8 cellular contexts compared by ENCODE assay signal in the genomic region with DNA sequence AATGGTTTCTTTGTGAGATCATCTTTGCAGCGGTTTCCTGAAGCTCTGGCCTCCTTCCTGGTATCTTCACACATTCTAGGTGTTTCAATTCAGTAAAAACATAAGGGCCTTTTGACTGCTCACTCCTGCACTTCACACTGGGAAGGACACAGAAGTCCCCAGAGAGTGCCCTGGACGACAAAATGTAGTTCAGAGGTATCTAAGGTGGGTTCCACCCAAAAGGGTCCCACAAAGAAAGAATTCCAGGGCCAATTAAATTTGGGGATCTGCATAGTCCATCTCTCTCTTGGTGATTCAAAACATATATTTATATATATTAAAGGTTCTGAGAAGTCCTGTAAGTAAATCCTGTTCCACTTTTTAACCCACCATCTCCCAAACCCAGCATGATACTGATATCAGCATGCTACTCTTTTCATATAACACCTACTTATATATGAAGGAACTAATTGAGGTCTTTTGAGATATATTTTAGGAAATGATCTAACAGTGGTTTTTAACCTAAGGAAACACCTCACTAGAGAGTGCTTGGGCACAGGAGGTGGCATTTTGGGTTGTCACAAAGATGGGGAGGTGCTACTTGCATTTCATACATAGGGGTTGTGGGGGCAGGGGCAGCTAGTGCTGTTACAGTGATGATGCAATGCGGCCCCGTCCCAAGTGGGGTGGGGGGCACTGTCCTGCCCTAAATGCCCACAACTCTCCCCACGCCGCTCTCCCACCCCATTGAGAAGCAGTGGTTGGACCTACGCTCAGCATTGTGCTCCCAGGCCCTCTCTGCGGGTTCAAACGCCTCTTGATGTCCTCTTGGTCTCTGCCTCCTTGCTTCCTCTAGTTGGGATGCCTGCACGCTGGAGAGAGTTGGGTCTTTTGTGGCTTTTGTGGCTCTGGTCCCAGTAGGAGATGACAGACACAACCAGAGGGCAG.
DNase-seq lines count a peak whose midpoint lies in the region; ATAC-seq, FAIRE-seq and TF ChIP-seq lines count a peak whose summit lies in the region.

No MANE protein-coding gene starts in this region.

- peak; percentile 77 for FAIRE-seq in GM12892 (lab: Jason Lieb, UNC)
- FAIRE-seq in H1 (lab: Jason Lieb, UNC): no peak

- H2BK15ac ChIP-seq in H1 (ENCODE audit: low read length): peak overlapping the region; percentile 65; the same call in 1 of the 2 replicates

- no peak overlapping the region; the same call in 1 of the 2 replicates for H2AK5ac ChIP-seq in H1 (ENCODE audit: low read depth, low read length)

- POLR2A ChIA-PET in activated CD4-positive, alpha-beta T cell treated with anti-CD3 and anti-CD28 coated beads, Interleukin-2, amount 10 ng/mL, durations not matched to agents 7 days and 5 days (lab: Charles Lee): interaction anchor here (0.6 to 4.1 kb wide), 12 partner anchors 16 to 150 kb away, joined by 3 to 29 read pairs (median 4); a partner anchor contains a TSS
- POLR2A ChIA-PET in H1 (lab: Charles Lee; ENCODE audit: partially characterized antibody): interaction anchor here (1.0 to 1.4 kb wide), 2 partner anchors 110 to 141 kb away, joined by 3 to 6 read pairs; no protein-coding TSS in a partner anchor

- H3K9ac ChIP-seq in H1 (replicated peaks in 1 of 4; ENCODE audit: extremely low read depth in 1 of 4, low read depth in 3 of 4, low read length in 3 of 4) (no peak overlapping the region), rectal smooth muscle tissue (ENCODE audit: low read length) (peak overlapping the region; percentile 39)

- no peak for DNase-seq in GM12892 (ENCODE audit: insufficient read length)
- peak; percentile 84 for DNase-seq in activated CD4-positive, alpha-beta T cell treated with anti-CD3 and anti-CD28 coated beads, Interleukin-2, amount 10 ng/mL, durations not matched to agents 7 days and 5 days
- DNase-seq in H1 (ENCODE audit: low read depth in 1 of 2, low spot score in 2 of 2): no peak
- no peak for DNase-seq in NCI-H2081 (lab: John Stamatoyannopoulos, UW)
- DNase-seq in NCI-H345 (lab: John Stamatoyannopoulos, UW): no peak
- no peak for DNase-seq in kidney glomerular epithelial cell (lab: John Stamatoyannopoulos, UW)

- no peak overlapping the region for H3K23ac ChIP-seq in H1 (ENCODE audit: insufficient read length)

- CTCF ChIA-PET in activated CD4-positive, alpha-beta T cell treated with anti-CD3 and anti-CD28 coated beads, Interleukin-2, amount 10 ng/mL, durations not matched to agents 7 days and 5 days (lab: Charles Lee): interaction anchor here (0.7 to 6.6 kb wide), 15 partner anchors 11 to 150 kb away, joined by 3 to 55 read pairs (median 6); a partner anchor contains a TSS
- CTCF ChIA-PET in H1 (lab: Charles Lee; ENCODE audit: partially characterized antibody): interaction anchor here (0.8 to 1.2 kb wide), 2 partner anchors 16 to 138 kb away, joined by 3 to 4 read pairs; no protein-coding TSS in a partner anchor

- H3K27ac Mint-ChIP-seq in activated CD4-positive, alpha-beta T cell treated with anti-CD3 and anti-CD28 coated beads, Interleukin-2, amount 10 ng/mL, durations not matched to agents 7 days and 5 days: peak overlapping the region; percentile 97

- peak overlapping the region; percentile 72 for H3K4me3 Mint-ChIP-seq in activated CD4-positive, alpha-beta T cell treated with anti-CD3 and anti-CD28 coated beads, Interleukin-2, amount 10 ng/mL, durations not matched to agents 7 days and 5 days

- H3K79me2 ChIP-seq in H1 (ENCODE audit: control insufficient read depth in 1 of 2, insufficient read depth in 2 of 2, low read length in 2 of 2): no peaks in the 10 kb centered on the region

- no peak overlapping the region for H4K91ac ChIP-seq in H1 (replicated peaks; ENCODE audit: insufficient read length, low read length)

- H3K4me1 ChIP-seq in H1 (replicated peaks in 1 of 4; ENCODE audit: control insufficient read depth in 3 of 4, insufficient read depth in 4 of 4, low read length in 3 of 4): peaks cover 12 to 23% (median 18%) of the 10 kb centered on the region in 4 experiments; a peak in 5 of 7 replicates
- H3K4me1 ChIP-seq in rectal smooth muscle tissue (ENCODE audit: control insufficient read depth, insufficient read depth, low read length): peaks cover 18% of the 10 kb centered on the region

- H3K4me3 ChIP-seq in H1 (ENCODE audit: extremely low read depth in 1 of 4, insufficient read depth in 2 of 4, low read depth in 3 of 4, low read length in 4 of 4): peak overlapping the region in 1 of 4 experiments; percentile 61; a peak in 1 of 8 replicates
- peak overlapping the region; percentile 67 for H3K4me3 ChIP-seq in rectal smooth muscle tissue (ENCODE audit: low read length)

- peaks cover 4% of the 10 kb centered on the region; the same call in 1 of the 2 replicates for H3K23me2 ChIP-seq in H1 (ENCODE audit: low read depth, low read length)

- H3K4me1 Mint-ChIP-seq in activated CD4-positive, alpha-beta T cell treated with anti-CD3 and anti-CD28 coated beads, Interleukin-2, amount 10 ng/mL, durations not matched to agents 7 days and 5 days: peaks cover 80% of the 10 kb centered on the region

- H3K27ac ChIP-seq in H1 (ENCODE audit: low read depth, low read length) (no peak overlapping the region), rectal smooth muscle tissue (ENCODE audit: low read depth, low read length) (peak overlapping the region; percentile 74)

- no peaks in the 10 kb centered on the region for H3K36me3 ChIP-seq in H1 (ENCODE audit: control insufficient read depth in 2 of 4, insufficient read depth in 4 of 4, low read length in 3 of 4)
- H3K36me3 ChIP-seq in rectal smooth muscle tissue (ENCODE audit: control insufficient read depth, insufficient read depth, low read length): no peaks in the 10 kb centered on the region

- H3K27me3 ChIP-seq in H1 (replicated peaks in 1 of 4; ENCODE audit: control insufficient read depth in 3 of 4, extremely low read depth in 1 of 4, insufficient read depth in 3 of 4, low read length in 3 of 4) (peaks cover 0 to 25% (median 17%) of the 10 kb centered on the region in 4 experiments; a peak in 6 of 7 replicates), rectal smooth muscle tissue (ENCODE audit: control insufficient read depth, insufficient read depth, low read length) (no peaks in the 10 kb centered on the region)

- H3K27me3 Mint-ChIP-seq in activated CD4-positive, alpha-beta T cell treated with anti-CD3 and anti-CD28 coated beads, Interleukin-2, amount 10 ng/mL, durations not matched to agents 7 days and 5 days: no peaks in the 10 kb centered on the region

- no peak overlapping the region for H4K8ac ChIP-seq in H1 (ENCODE audit: extremely low read depth, insufficient read depth, low read length)

- H2BK120ac ChIP-seq in H1 (replicated peaks; ENCODE audit: low read depth, low read length): no peak overlapping the region

- no peaks in the 10 kb centered on the region for H3K9me3 ChIP-seq in H1 (ENCODE audit: insufficient read depth in 2 of 2, low read depth in 1 of 2, low read length in 1 of 2)

- H2BK12ac ChIP-seq in H1 (ENCODE audit: low read depth, low read length): peak overlapping the region; percentile 96

- TF ChIP-seq CTCF in H1 (IDR thresholded peaks at IDR 0.05; ENCODE audit: control extremely low read depth in 1 of 3, insufficient read depth in 1 of 3, low read depth in 1 of 3, low read length in 3 of 3): no peak

- H2BK5ac ChIP-seq in H1 (ENCODE audit: low read depth, low read length): no peak overlapping the region

- H2BK20ac ChIP-seq in H1 (ENCODE audit: low read length): peak overlapping the region; percentile 3; the same call in 1 of the 2 replicates

- 93% methylated on average over 10 of the region's 10 CpGs; no CpG with 5 or more reads in 1 of the 2 experiments for WGBS in H1 (ENCODE audit: extremely low coverage in 1 of 2, insufficient coverage in 1 of 2, insufficient read length in 1 of 2, insufficient replicate concordance in 2 of 2, low coverage in 1 of 2, low lambda C conversion rate in 2 of 2, missing lambda C conversion rate in 1 of 2), 2 experiments

- peak overlapping the region; percentile 58 to 72; a peak in 3 of 4 replicates for H3K4me2 ChIP-seq in H1 (ENCODE audit: insufficient read depth in 1 of 2, low read depth in 2 of 2, low read length in 2 of 2)

- H3K79me1 ChIP-seq in H1 (ENCODE audit: low read depth, low read length): no peaks in the 10 kb centered on the region

- no peak overlapping the region for H4K5ac ChIP-seq in H1 (ENCODE audit: insufficient read length, low read depth, low read length)

- ATAC-seq in HG03460 (IDR thresholded peaks at IDR 0.05; ENCODE audit: unreplicated experiment): peak; percentile 30

- no peak overlapping the region for H3K4ac ChIP-seq in H1 (replicated peaks; ENCODE audit: insufficient read length, low read depth, low read length)

- H2AFZ ChIP-seq in H1 (ENCODE audit: low read length): no peak overlapping the region

- H3K9me3 Mint-ChIP-seq in activated CD4-positive, alpha-beta T cell treated with anti-CD3 and anti-CD28 coated beads, Interleukin-2, amount 10 ng/mL, durations not matched to agents 7 days and 5 days: no peaks in the 10 kb centered on the region

- TF ChIP-seq RAD21 in H1 (IDR thresholded peaks at IDR 0.05 in 1 of 2, conservative IDR thresholded peaks at IDR 0.05 in 1 of 2; ENCODE audit: low read depth in 2 of 2, low read length in 2 of 2): no peak

- no peak for TF ChIP-seq EP300 in H1 (IDR thresholded peaks at IDR 0.05; ENCODE audit: borderline replicate concordance in 1 of 2, low read depth in 2 of 2, low read length in 2 of 2)

- no peaks in the 10 kb centered on the region for H4K20me1 ChIP-seq in H1 (replicated peaks in 1 of 2; ENCODE audit: control insufficient read depth in 1 of 2, insufficient read depth in 2 of 2, low read length in 2 of 2)

- H3K14ac ChIP-seq in H1 (ENCODE audit: insufficient read length): no peak overlapping the region

- no peak overlapping the region for H3K18ac ChIP-seq in H1 (ENCODE audit: extremely low read depth, low read length)

- peaks cover 13% of the 10 kb centered on the region for H3K36me3 Mint-ChIP-seq in activated CD4-positive, alpha-beta T cell treated with anti-CD3 and anti-CD28 coated beads, Interleukin-2, amount 10 ng/mL, durations not matched to agents 7 days and 5 days (ENCODE audit: low read depth)

- no peak for TF ChIP-seq POLR2A in GM12892 (IDR thresholded peaks at IDR 0.05; ENCODE audit: low read depth, low read length)
- no peak for TF ChIP-seq POLR2A in H1 (IDR thresholded peaks at IDR 0.05; ENCODE audit: control extremely low read depth in 1 of 2, low read depth in 2 of 2, low read length in 2 of 2)

- H3K56ac ChIP-seq in H1 (replicated peaks; ENCODE audit: insufficient read length, low read depth, low read length): no peak overlapping the region

TF ChIP-seq in H1, 55 proteins besides CTCF, POLR2A, EP300 and RAD21:
- TF ChIP-seq RXRA (IDR thresholded peaks at IDR 0.05; ENCODE audit: insufficient read depth, low read depth, low read length): no peak
- no peak for TF ChIP-seq BCL11A (IDR thresholded peaks at IDR 0.05; ENCODE audit: low read depth in 2 of 2, low read length in 2 of 2)
- no peak for TF ChIP-seq RNF2 (IDR thresholded peaks at IDR 0.05; ENCODE audit: borderline replicate concordance, low read depth, low read length, missing control alignments, poor library complexity, severe bottlenecking)
- no peak for TF ChIP-seq TAF7 (optimal IDR thresholded peaks at IDR 0.05; ENCODE audit: borderline replicate concordance, low read depth, low read length)
- no peak for TF ChIP-seq SUZ12 (IDR thresholded peaks at IDR 0.05; ENCODE audit: low read length)
TF ChIP-seq in H1: peak in this region for 0.
